Comparison of ENCODE assay signal across 23 cellular contexts in genomic region chr1:42977653-42978052, GRCh38.
"Had no signal": no experiment of that assay in that cellular context is flagged by ENCODE, and none has a peak within 500 bp of the region (broad histone marks: within the 10 kb centered on the region; RNA-seq: fewer than 3 reads in every experiment).

No MANE protein-coding gene starts in this region.

- H3K36me3 Mint-ChIP-seq: natural killer cell had no signal

- H3K79me2 ChIP-seq: hepatocyte, parathyroid adenoma had no signal

- DNase-seq: dorsolateral prefrontal cortex; effector CD4-positive, alpha-beta T cell; foreskin fibroblast; gastrocnemius medialis; head of caudate nucleus; kidney; natural killer cell; right lobe of liver; small intestine; stimulated activated CD4-positive, alpha-beta T cell treated with anti-CD3 and anti-CD28 coated beads, Interleukin-15, amount 100 ng/mL, for 24 hours; stimulated activated CD4-positive, alpha-beta T cell treated with anti-CD3 and anti-CD28 coated beads, Interleukin-2, amount 100 ng/mL, for 48 hours; stimulated activated naive B cell treated with anti-CD40 and anti-IgM and Interleukin-4, amounts not matched to agents 10 μg/mL and 1 μg/mL and 100 μg/mL, for 72 hours; stimulated activated naive CD8-positive, alpha-beta T cell treated with anti-CD3 and anti-CD28 coated beads, Interleukin-15, amount 100 ng/mL, for 72 hours; transverse colon had no signal

- ATAC-seq: esophagus mucosa; gastrocnemius medialis; left lobe of liver; natural killer cell; right lobe of liver; stimulated activated naive B cell treated with anti-CD40 and anti-IgM and Interleukin-4, amounts not matched to agents 10 μg/mL and 1 μg/mL and 100 μg/mL, for 72 hours; stimulated activated naive CD8-positive, alpha-beta T cell treated with anti-CD3 and anti-CD28 coated beads, Interleukin-15, amount 100 ng/mL, for 72 hours had no signal

- H3K27ac ChIP-seq: epithelial cell of prostate, gastrocnemius medialis, hepatocyte, neutrophil, parathyroid adenoma, right lobe of liver, suprapubic skin, transverse colon, vagina had no signal

- H2AFZ ChIP-seq: hepatocyte, parathyroid adenoma had no signal

- H3K4me3 Mint-ChIP-seq: natural killer cell; stimulated activated naive B cell treated with anti-CD40 and anti-IgM and Interleukin-4, amounts not matched to agents 10 μg/mL and 1 μg/mL and 100 μg/mL, for 72 hours; stimulated activated naive CD8-positive, alpha-beta T cell treated with anti-CD3 and anti-CD28 coated beads, Interleukin-15, amount 100 ng/mL, for 72 hours had no signal

- H3K36me3 ChIP-seq: gastrocnemius medialis, neutrophil, right lobe of liver, transverse colon, vagina had no signal

- H3K4me2 ChIP-seq: hepatocyte had no signal

- H3K4me3 ChIP-seq: dorsolateral prefrontal cortex, gastrocnemius medialis, hepatocyte, right lobe of liver, suprapubic skin, transverse colon, vagina had no signal

- H3K9ac ChIP-seq: parathyroid adenoma had no signal

- H3K4me1 Mint-ChIP-seq: stimulated activated naive CD8-positive, alpha-beta T cell treated with anti-CD3 and anti-CD28 coated beads, Interleukin-15, amount 100 ng/mL, for 72 hours had no signal

- H3K27ac Mint-ChIP-seq: natural killer cell; progenitor cell of endocrine pancreas; stimulated activated naive B cell treated with anti-CD40 and anti-IgM and Interleukin-4, amounts not matched to agents 10 μg/mL and 1 μg/mL and 100 μg/mL, for 72 hours; stimulated activated naive CD8-positive, alpha-beta T cell treated with anti-CD3 and anti-CD28 coated beads, Interleukin-15, amount 100 ng/mL, for 72 hours had no signal

- H3K9me3 ChIP-seq: gastrocnemius medialis, neutrophil, right lobe of liver, suprapubic skin, transverse colon, vagina had no signal

- H3K27me3 Mint-ChIP-seq: stimulated activated naive B cell treated with anti-CD40 and anti-IgM and Interleukin-4, amounts not matched to agents 10 μg/mL and 1 μg/mL and 100 μg/mL, for 72 hours; stimulated activated naive CD8-positive, alpha-beta T cell treated with anti-CD3 and anti-CD28 coated beads, Interleukin-15, amount 100 ng/mL, for 72 hours had no signal

- H3K4me1 ChIP-seq: gastrocnemius medialis, right lobe of liver, suprapubic skin had no signal

- H3K27me3 ChIP-seq: dorsolateral prefrontal cortex, hepatocyte, right lobe of liver, transverse colon, vagina had no signal
